ENCODE assay signal across 1 cellular context in the genomic region with DNA sequence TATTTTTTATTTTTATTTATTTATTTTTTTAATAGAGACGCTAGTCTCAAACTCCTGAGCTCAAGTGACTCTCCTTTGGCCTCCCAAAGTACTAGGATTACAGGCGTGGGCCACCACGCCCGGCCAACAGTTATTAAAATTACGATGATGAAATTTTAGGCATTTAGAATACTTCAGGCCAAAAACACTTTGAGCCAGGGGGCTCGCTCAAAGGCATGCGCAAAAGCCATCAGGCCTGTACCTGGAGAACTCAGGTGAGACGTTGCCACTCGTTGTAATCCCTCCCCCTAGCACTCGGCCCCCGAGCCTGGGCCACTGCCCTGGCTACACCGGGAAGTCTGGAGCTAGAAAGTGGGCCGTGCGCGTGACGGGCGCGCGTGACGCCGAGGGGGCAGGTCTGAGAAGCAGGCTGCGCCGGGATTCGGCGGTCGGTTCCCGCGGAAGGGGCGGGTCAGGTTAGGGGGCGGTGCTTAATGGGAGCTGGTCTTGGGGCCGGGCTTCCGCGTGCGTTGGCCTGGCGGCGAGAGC.
A peak's percentile ranks its signal among the peaks of the same experiment; 100 is the strongest.
TF ChIP-seq lines count a peak whose summit lies in the region.

No MANE protein-coding gene starts in this region.

TF ChIP-seq in A549, 52 proteins besides CTCF, POLR2A, EP300 and RAD21 (continued from another document):
- no peak for TF ChIP-seq SREBF2 (IDR thresholded peaks at IDR 0.05)
- TF ChIP-seq FOSL2 (IDR thresholded peaks at IDR 0.05) = no peak
- no peak for TF ChIP-seq FOSL2 (CRISPR knock-in tag; IDR thresholded peaks at IDR 0.05)
- no peak for TF ChIP-seq FOXS1 (CRISPR knock-in tag; IDR thresholded peaks at IDR 0.05)
- no peak for TF ChIP-seq CEBPB (IDR thresholded peaks at IDR 0.05)
- no peak for TF ChIP-seq ZC3H11A (IDR thresholded peaks at IDR 0.05)
- no peak for TF ChIP-seq JUNB (IDR thresholded peaks at IDR 0.05)
- TF ChIP-seq FOSB (CRISPR knock-in tag; IDR thresholded peaks at IDR 0.05) = no peak
- no peak for TF ChIP-seq CBX8 (IDR thresholded peaks at IDR 0.05)
- no peak for TF ChIP-seq REST (IDR thresholded peaks at IDR 0.05)
- TF ChIP-seq CBX2 (IDR thresholded peaks at IDR 0.05; ENCODE audit: borderline replicate concordance, low read depth) = no peak
- TF ChIP-seq, protein P1, sequence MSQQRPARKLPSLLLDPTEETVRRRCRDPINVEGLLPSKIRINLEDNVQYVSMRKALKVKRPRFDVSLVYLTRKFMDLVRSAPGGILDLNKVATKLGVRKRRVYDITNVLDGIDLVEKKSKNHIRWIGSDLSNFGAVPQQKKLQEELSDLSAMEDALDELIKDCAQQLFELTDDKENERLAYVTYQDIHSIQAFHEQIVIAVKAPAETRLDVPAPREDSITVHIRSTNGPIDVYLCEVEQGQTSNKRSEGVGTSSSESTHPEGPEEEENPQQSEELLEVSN (IDR thresholded peaks at IDR 0.05; ENCODE audit: borderline replicate concordance, low read depth) = peak; percentile 64; the same call in 1 of the 2 replicates
- TF ChIP-seq RFX5 (IDR thresholded peaks at IDR 0.05) = no peak; the same call in 1 of the 2 replicates
- no peak for TF ChIP-seq CHD2 (IDR thresholded peaks at IDR 0.05; ENCODE audit: low read length, partially characterized antibody)
- TF ChIP-seq SMC3 (IDR thresholded peaks at IDR 0.05) = no peak
- TF ChIP-seq EHF (CRISPR knock-in tag; IDR thresholded peaks at IDR 0.05) = no peak
- no peak for TF ChIP-seq EHMT2 (IDR thresholded peaks at IDR 0.05; ENCODE audit: low read depth)
- TF ChIP-seq, protein P2, sequence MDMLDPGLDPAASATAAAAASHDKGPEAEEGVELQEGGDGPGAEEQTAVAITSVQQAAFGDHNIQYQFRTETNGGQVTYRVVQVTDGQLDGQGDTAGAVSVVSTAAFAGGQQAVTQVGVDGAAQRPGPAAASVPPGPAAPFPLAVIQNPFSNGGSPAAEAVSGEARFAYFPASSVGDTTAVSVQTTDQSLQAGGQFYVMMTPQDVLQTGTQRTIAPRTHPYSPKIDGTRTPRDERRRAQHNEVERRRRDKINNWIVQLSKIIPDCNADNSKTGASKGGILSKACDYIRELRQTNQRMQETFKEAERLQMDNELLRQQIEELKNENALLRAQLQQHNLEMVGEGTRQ (IDR thresholded peaks at IDR 0.05) = peak; percentile 82
- no peak for TF ChIP-seq MAZ (IDR thresholded peaks at IDR 0.05; ENCODE audit: borderline replicate concordance, low read depth, low read length)
- TF ChIP-seq GATA3 (IDR thresholded peaks at IDR 0.05; ENCODE audit: borderline replicate concordance) = no peak
- TF ChIP-seq RARB (CRISPR knock-in tag; IDR thresholded peaks at IDR 0.05) = no peak
- no peak for TF ChIP-seq KDM5A (IDR thresholded peaks at IDR 0.05)
- peak; percentile 79 for TF ChIP-seq MAX (IDR thresholded peaks at IDR 0.05)
- no peak for TF ChIP-seq HMGXB4 (CRISPR knock-in tag; IDR thresholded peaks at IDR 0.05; ENCODE audit: borderline replicate concordance)
- TF ChIP-seq, protein P3, sequence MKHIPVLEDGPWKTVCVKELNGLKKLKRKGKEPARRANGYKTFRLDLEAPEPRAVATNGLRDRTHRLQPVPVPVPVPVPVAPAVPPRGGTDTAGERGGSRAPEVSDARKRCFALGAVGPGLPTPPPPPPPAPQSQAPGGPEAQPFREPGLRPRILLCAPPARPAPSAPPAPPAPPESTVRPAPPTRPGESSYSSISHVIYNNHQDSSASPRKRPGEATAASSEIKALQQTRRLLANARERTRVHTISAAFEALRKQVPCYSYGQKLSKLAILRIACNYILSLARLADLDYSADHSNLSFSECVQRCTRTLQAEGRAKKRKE (CRISPR knock-in tag; IDR thresholded peaks at IDR 0.05; ENCODE audit: low read depth) = no peak
- TF ChIP-seq, protein P4, sequence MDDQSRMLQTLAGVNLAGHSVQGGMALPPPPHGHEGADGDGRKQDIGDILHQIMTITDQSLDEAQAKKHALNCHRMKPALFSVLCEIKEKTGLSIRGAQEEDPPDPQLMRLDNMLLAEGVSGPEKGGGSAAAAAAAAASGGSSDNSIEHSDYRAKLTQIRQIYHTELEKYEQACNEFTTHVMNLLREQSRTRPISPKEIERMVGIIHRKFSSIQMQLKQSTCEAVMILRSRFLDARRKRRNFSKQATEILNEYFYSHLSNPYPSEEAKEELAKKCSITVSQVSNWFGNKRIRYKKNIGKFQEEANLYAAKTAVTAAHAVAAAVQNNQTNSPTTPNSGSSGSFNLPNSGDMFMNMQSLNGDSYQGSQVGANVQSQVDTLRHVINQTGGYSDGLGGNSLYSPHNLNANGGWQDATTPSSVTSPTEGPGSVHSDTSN (IDR thresholded peaks at IDR 0.05) = no peak
- TF ChIP-seq ZSCAN20 (CRISPR knock-in tag; IDR thresholded peaks at IDR 0.05) = no peak
- no peak for TF ChIP-seq NFE2L2 (conservative IDR thresholded peaks at IDR 0.05; ENCODE audit: low read length)
- TF ChIP-seq ZFP36 (IDR thresholded peaks at IDR 0.05; ENCODE audit: borderline replicate concordance, partially characterized antibody) = no peak
- TF ChIP-seq TFCP2L1 (CRISPR knock-in tag; IDR thresholded peaks at IDR 0.05) = no peak
- no peak for TF ChIP-seq POLR2AphosphoS2 (conservative IDR thresholded peaks at IDR 0.05; ENCODE audit: low read length)
- no peak for TF ChIP-seq HDAC2 (IDR thresholded peaks at IDR 0.05)
- TF ChIP-seq, protein P5, sequence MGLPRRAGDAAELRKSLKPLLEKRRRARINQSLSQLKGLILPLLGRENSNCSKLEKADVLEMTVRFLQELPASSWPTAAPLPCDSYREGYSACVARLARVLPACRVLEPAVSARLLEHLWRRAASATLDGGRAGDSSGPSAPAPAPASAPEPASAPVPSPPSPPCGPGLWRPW (IDR thresholded peaks at IDR 0.05) = no peak
- TF ChIP-seq, protein P6, sequence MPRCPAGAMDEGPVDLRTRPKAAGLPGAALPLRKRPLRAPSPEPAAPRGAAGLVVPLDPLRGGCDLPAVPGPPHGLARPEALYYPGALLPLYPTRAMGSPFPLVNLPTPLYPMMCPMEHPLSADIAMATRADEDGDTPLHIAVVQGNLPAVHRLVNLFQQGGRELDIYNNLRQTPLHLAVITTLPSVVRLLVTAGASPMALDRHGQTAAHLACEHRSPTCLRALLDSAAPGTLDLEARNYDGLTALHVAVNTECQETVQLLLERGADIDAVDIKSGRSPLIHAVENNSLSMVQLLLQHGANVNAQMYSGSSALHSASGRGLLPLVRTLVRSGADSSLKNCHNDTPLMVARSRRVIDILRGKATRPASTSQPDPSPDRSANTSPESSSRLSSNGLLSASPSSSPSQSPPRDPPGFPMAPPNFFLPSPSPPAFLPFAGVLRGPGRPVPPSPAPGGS (IDR thresholded peaks at IDR 0.05) = peak; percentile 84; the same call in 2 of the 3 replicates
- 0 out of 2 replicates have a peak, but pooled peaks have one; percentile 42 for TF ChIP-seq HOXB13 (CRISPR knock-in tag; IDR thresholded peaks at IDR 0.05; ENCODE audit: low read depth)
- no peak for TF ChIP-seq TP53 (CRISPR knock-in tag; IDR thresholded peaks at IDR 0.05)
